8 cellular contexts compared by ENCODE assay signal in genomic region chr20:20712004-20712473, GRCh38. TPM values are rescaled to one million over a fixed set of nuclear protein-coding genes. Genes with fewer than 3 reads are reported as not detected.
DNase-seq lines count a peak whose midpoint lies in the region; ATAC-seq, FAIRE-seq and TF ChIP-seq lines count a peak whose summit lies in the region.

No MANE protein-coding gene starts in this region.

- peaks cover 24% of the 10 kb centered on the region for H3K4me1 ChIP-seq in DOHH2 (ENCODE audit: control insufficient read depth, low read length)
- peaks cover 6 to 10% of the 10 kb centered on the region in 2 donors for H3K4me1 ChIP-seq in kidney (ENCODE audit: control insufficient read depth in 1 of 2, insufficient read depth in 1 of 2, low read depth in 1 of 2, low read length in 2 of 2)

- no peak for TF ChIP-seq CTCF in DOHH2 (IDR thresholded peaks at IDR 0.05; ENCODE audit: low read depth, low read length, poor library complexity, severe bottlenecking)
- no peak for TF ChIP-seq CTCF in kidney (IDR thresholded peaks at IDR 0.05; ENCODE audit: borderline replicate concordance, extremely low read depth, insufficient read depth)

- H3K36me3 ChIP-seq in DOHH2 (ENCODE audit: control insufficient read depth, low read length) (no peaks in the 10 kb centered on the region), MG63 (no peaks in the 10 kb centered on the region), kidney (ENCODE audit: control insufficient read depth in 1 of 2, insufficient read depth in 2 of 2, low read length in 2 of 2) (no peaks in the 10 kb centered on the region)

- no peaks in the 10 kb centered on the region for H4K20me1 ChIP-seq in DOHH2 (ENCODE audit: control insufficient read depth, insufficient read depth, low read depth, low read length)

- H3K4me1 Mint-ChIP-seq in stimulated activated naive B cell treated with anti-CD40 and anti-IgM and Interleukin-4, amounts not matched to agents 10 μg/mL and 1 μg/mL and 100 μg/mL, for 72 hours, result peaks cover 16 to 29% of the 10 kb centered on the region in 2 donors

- FAIRE-seq in kidney (lab: Jason Lieb, UNC), result no peak

- H3F3A ChIP-seq in DOHH2 (ENCODE audit: control insufficient read depth, insufficient read depth), result 0 out of 2 replicates have a peak, but pooled peaks cover 4% of the 10 kb centered on the region

- H3K4me3 ChIP-seq in DOHH2 (ENCODE audit: low read length) (peak overlapping the region; percentile 92), MG63 (peak overlapping the region; percentile 61), kidney (ENCODE audit: low read length in 2 of 2) (peak overlapping the region; percentile 62 to 71)

- no peaks in the 10 kb centered on the region for H3K9me3 ChIP-seq in DOHH2 (ENCODE audit: control insufficient read depth, insufficient read depth, low read length)
- H3K9me3 ChIP-seq in MG63, result no peaks in the 10 kb centered on the region
- no peaks in the 10 kb centered on the region for H3K9me3 ChIP-seq in kidney (ENCODE audit: control insufficient read depth in 1 of 2, low read length in 2 of 2)

- ATAC-seq in GM21576 (IDR thresholded peaks at IDR 0.05; ENCODE audit: unreplicated experiment) (peak; percentile 3), GM18520 (IDR thresholded peaks at IDR 0.05; ENCODE audit: unreplicated experiment) (no peak)
- ATAC-seq in stimulated activated naive B cell treated with anti-CD40 and anti-IgM and Interleukin-4, amounts not matched to agents 10 μg/mL and 1 μg/mL and 100 μg/mL, for 72 hours (replicated peaks), result peak in 1 of 2 donors; percentile 5

- no peak overlapping the region for H3K27ac ChIP-seq in DOHH2 (ENCODE audit: low read depth, low read length)
- H3K27ac ChIP-seq in kidney (ENCODE audit: low read depth in 2 of 2, low read length in 2 of 2), result peak overlapping the region; percentile 93 to 97

- H3K9me2 ChIP-seq in DOHH2 (replicated peaks; ENCODE audit: control insufficient read depth, low read length), result no peaks in the 10 kb centered on the region

- no peaks in the 10 kb centered on the region for H3K9me3 Mint-ChIP-seq in stimulated activated naive B cell treated with anti-CD40 and anti-IgM and Interleukin-4, amounts not matched to agents 10 μg/mL and 1 μg/mL and 100 μg/mL, for 72 hours

- intact Hi-C loops in kidney (cut with DNase I), result no loop called here

- peaks cover 9% of the 10 kb centered on the region for H3K79me2 ChIP-seq in DOHH2 (ENCODE audit: control insufficient read depth, low read length)

- H3K27me3 ChIP-seq in DOHH2 (ENCODE audit: control insufficient read depth, low read length), result no peaks in the 10 kb centered on the region
- H3K27me3 ChIP-seq in MG63, result no peaks in the 10 kb centered on the region

- peak overlapping the region; percentile 93 for H3K4me2 ChIP-seq in DOHH2 (ENCODE audit: low read length)

- peak overlapping the region; percentile 68 to 72 for H3K9ac ChIP-seq in kidney (ENCODE audit: low read length in 2 of 2)

- H3K27me3 Mint-ChIP-seq in stimulated activated naive B cell treated with anti-CD40 and anti-IgM and Interleukin-4, amounts not matched to agents 10 μg/mL and 1 μg/mL and 100 μg/mL, for 72 hours, result no peaks in the 10 kb centered on the region

- peaks cover 2 to 4% of the 10 kb centered on the region in 2 donors for H3K36me3 Mint-ChIP-seq in stimulated activated naive B cell treated with anti-CD40 and anti-IgM and Interleukin-4, amounts not matched to agents 10 μg/mL and 1 μg/mL and 100 μg/mL, for 72 hours

- DNase-seq in MG63, result no peak
- peak; percentile 20 for DNase-seq in astrocyte of the hippocampus (ENCODE audit: low read depth, low spot score)
- DNase-seq in kidney, result no peak
- no peak for DNase-seq in stimulated activated naive B cell treated with anti-CD40 and anti-IgM and Interleukin-4, amounts not matched to agents 10 μg/mL and 1 μg/mL and 100 μg/mL, for 72 hours
- no peak for DNase-seq in NCI-H526 treated with DMSO at 0.1 percent for 48 hours (lab: John Stamatoyannopoulos, UW)

- H3K27ac Mint-ChIP-seq in stimulated activated naive B cell treated with anti-CD40 and anti-IgM and Interleukin-4, amounts not matched to agents 10 μg/mL and 1 μg/mL and 100 μg/mL, for 72 hours, result peak overlapping the region; percentile 68

- peak overlapping the region; percentile 92 to 95 for H3K4me3 Mint-ChIP-seq in stimulated activated naive B cell treated with anti-CD40 and anti-IgM and Interleukin-4, amounts not matched to agents 10 μg/mL and 1 μg/mL and 100 μg/mL, for 72 hours

RNA-seq across cellular contexts. Expression of gene RALGAPA2, which starts 0.4 kb away (rescaled TPM):
- total RNA-seq in MG63 (2014; rRNA removed; shearing (Covaris generic); ENCODE audit: low replicate concordance), result 0.53 and 4.8 TPM in 2 replicates
- 66.7 TPM for total RNA-seq in kidney
- polyA plus RNA-seq in kidney (ENCODE audit: insufficient read depth, low read depth, low replicate concordance), result 5.9 TPM

Comparison
In these comparisons a context has a peak if more than half of its experiments do, and no peak if none do; other contexts are left out.
1. RNA of gene RALGAPA2, which starts 0.4 kb away (total RNA-seq): 66.7 TPM in kidney (single experiment); 0.53 to 4.8 TPM in MG63; every median in the first group is over 10 times any median in the second.
2. Peak in every context shown above with its lines, with median percentiles within 50 percentile points of each other: H3K4me3 ChIP-seq.